ENCODE assay signal across 1 cellular context in genomic region chr7:110983822-110984456, GRCh38.
TF ChIP-seq lines count a peak whose summit lies in the region.

No MANE protein-coding gene starts in this region.

TF ChIP-seq in SK-N-SH treated with all-trans-retinoic acid at 6 μM for 48 hours, 23 proteins besides CTCF, POLR2A, EP300 and RAD21 (continued from another document):
- TF ChIP-seq CREB5 (CRISPR knock-in tag; IDR thresholded peaks at IDR 0.05; ENCODE audit: low read depth) (peak; percentile 73), CSRNP3 (CRISPR knock-in tag; IDR thresholded peaks at IDR 0.05) (peak; percentile 87; the same call in 1 of the 2 replicates), RARB (CRISPR knock-in tag; IDR thresholded peaks at IDR 0.05) (no peak), ARNTL (CRISPR knock-in tag; IDR thresholded peaks at IDR 0.05; ENCODE audit: borderline replicate concordance, low read depth) (no peak), BACH2 (CRISPR knock-in tag; IDR thresholded peaks at IDR 0.05; ENCODE audit: borderline replicate concordance) (no peak), ZC3H10 (CRISPR knock-in tag; IDR thresholded peaks at IDR 0.05) (no peak), ISL1 (CRISPR knock-in tag; IDR thresholded peaks at IDR 0.05) (peak; percentile 92)
